27 cellular contexts compared by ENCODE assay signal in the genomic region with DNA sequence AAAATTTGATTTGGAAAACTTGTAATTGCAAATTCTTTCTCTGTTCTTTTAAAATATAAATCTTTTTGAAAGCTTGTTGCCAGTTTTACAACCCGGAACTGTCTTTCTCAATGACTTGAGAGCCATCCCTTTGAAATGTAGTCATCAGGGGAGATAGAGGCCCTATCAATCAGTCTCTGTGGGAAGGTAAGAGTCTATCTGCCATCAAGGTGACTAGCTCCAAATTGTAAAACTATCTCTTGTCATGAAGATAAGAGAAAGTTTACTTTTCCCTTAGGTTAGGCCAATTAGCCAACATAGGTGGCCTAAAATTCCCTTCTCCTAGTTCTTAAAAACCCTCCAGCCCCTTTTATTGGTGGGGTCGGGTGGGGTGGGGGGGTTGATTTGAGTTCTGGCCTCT.
"Had no signal": no experiment of that assay in that cellular context is flagged by ENCODE, and none has a peak within 500 bp of the region (broad histone marks: within the 10 kb centered on the region; RNA-seq: fewer than 3 reads in every experiment).

No MANE protein-coding gene starts in this region.

- H3K27ac Mint-ChIP-seq: stimulated activated effector memory CD8-positive, alpha-beta T cell treated with anti-CD3 and anti-CD28 coated beads, Interleukin-12 subunit alpha, Interleukin-12 subunit beta, amount 100 ng/mL, for 72 hours; stimulated activated memory B cell treated with anti-CD40 and anti-IgM and Interleukin-4, amounts not matched to agents 10 μg/mL and 1 μg/mL and 100 μg/mL, for 72 hours; stimulated activated naive B cell treated with anti-CD40 and anti-IgM and Interleukin-4, amounts not matched to agents 10 μg/mL and 1 μg/mL and 100 μg/mL, for 72 hours; stimulated activated naive CD8-positive, alpha-beta T cell treated with anti-CD3 and anti-CD28 coated beads, Interleukin-15, amount 100 ng/mL, for 72 hours; stimulated activated naive CD8-positive, alpha-beta T cell treated with anti-CD3 and anti-CD28 coated beads, Interleukin-15, Interleukin-2, amounts not matched to agents 100 ng/mL and 50 ng/mL, for 24 hours; type B pancreatic cell had no signal

- H3K36me3 Mint-ChIP-seq: stimulated activated effector memory CD8-positive, alpha-beta T cell treated with anti-CD3 and anti-CD28 coated beads, Interleukin-12 subunit alpha, Interleukin-12 subunit beta, amount 100 ng/mL, for 72 hours; stimulated activated memory B cell treated with anti-CD40 and anti-IgM and Interleukin-4, amounts not matched to agents 10 μg/mL and 1 μg/mL and 100 μg/mL, for 72 hours; stimulated activated naive B cell treated with anti-CD40 and anti-IgM and Interleukin-4, amounts not matched to agents 10 μg/mL and 1 μg/mL and 100 μg/mL, for 72 hours; type B pancreatic cell had no signal

- H3K27me3 Mint-ChIP-seq: stimulated activated memory B cell treated with anti-CD40 and anti-IgM and Interleukin-4, amounts not matched to agents 10 μg/mL and 1 μg/mL and 100 μg/mL, for 72 hours; stimulated activated naive B cell treated with anti-CD40 and anti-IgM and Interleukin-4, amounts not matched to agents 10 μg/mL and 1 μg/mL and 100 μg/mL, for 72 hours; stimulated activated naive CD8-positive, alpha-beta T cell treated with anti-CD3 and anti-CD28 coated beads, Interleukin-15, amount 100 ng/mL, for 72 hours; stimulated activated naive CD8-positive, alpha-beta T cell treated with anti-CD3 and anti-CD28 coated beads, Interleukin-15, Interleukin-2, amounts not matched to agents 100 ng/mL and 50 ng/mL, for 24 hours; type B pancreatic cell had no signal

- DNase-seq: stimulated activated CD4-positive, alpha-beta T cell treated with anti-CD3 and anti-CD28 coated beads, Interleukin-2, amount 100 ng/mL, for 48 hours; stimulated activated CD4-positive, alpha-beta T cell treated with anti-CD3 and anti-CD28 coated beads, Interleukin-4, amount 100 ng/mL, for 1 hour; stimulated activated CD4-positive, alpha-beta T cell treated with anti-CD3 and anti-CD28 coated beads, Interleukin-4, amount 100 ng/mL, for 24 hours; stimulated activated CD4-positive, alpha-beta T cell treated with anti-CD3 and anti-CD28 coated beads, Interleukin-4, amount 100 ng/mL, for 4 hours; stimulated activated CD8-positive, alpha-beta memory T cell treated with anti-CD3 and anti-CD28 coated beads, Interleukin-4, amount 100 ng/mL, for 48 hours; stimulated activated naive B cell treated with anti-CD40 and anti-IgM and Interleukin-4, amounts not matched to agents 10 μg/mL and 1 μg/mL and 100 μg/mL, for 72 hours; stimulated activated naive CD4-positive, alpha-beta T cell; stimulated activated naive CD4-positive, alpha-beta T cell treated with Interleukin-2 at 50 U/mL for 16 hours; stimulated activated naive CD8-positive, alpha-beta T cell treated with anti-CD3 and anti-CD28 coated beads, Interleukin-15, amount 100 ng/mL, for 72 hours; stimulated activated naive CD8-positive, alpha-beta T cell treated with anti-CD3 and anti-CD28 coated beads, Interleukin-15, Interleukin-2, amounts not matched to agents 100 U/mL and 50 U/mL, for 24 hours; stomach; substantia nigra; testis; thyroid gland; tibial artery; transverse colon; upper lobe of left lung; upper lobe of right lung; uterus had no signal

- H3K27me3 ChIP-seq: stomach, suprapubic skin, testis, thyroid gland, tibial artery, tibial nerve, transverse colon, upper lobe of left lung, upper lobe of right lung, uterus, vagina had no signal

- ATAC-seq: stimulated activated effector memory CD8-positive, alpha-beta T cell treated with anti-CD3 and anti-CD28 coated beads, Interleukin-12 subunit alpha, Interleukin-12 subunit beta, amount 100 ng/mL, for 72 hours; stimulated activated memory B cell treated with anti-CD40 and anti-IgM and Interleukin-4, amounts not matched to agents 10 μg/mL and 1 μg/mL and 100 μg/mL, for 72 hours; stimulated activated naive B cell treated with anti-CD40 and anti-IgM and Interleukin-4, amounts not matched to agents 10 μg/mL and 1 μg/mL and 100 μg/mL, for 72 hours; stimulated activated naive CD8-positive, alpha-beta T cell treated with anti-CD3 and anti-CD28 coated beads, Interleukin-15, amount 100 ng/mL, for 72 hours; stimulated activated naive CD8-positive, alpha-beta T cell treated with anti-CD3 and anti-CD28 coated beads, Interleukin-15, Interleukin-2, amounts not matched to agents 100 U/mL and 50 U/mL, for 24 hours; upper lobe of right lung had no signal

- H3K27ac ChIP-seq: stomach, suprapubic skin, testis, thoracic aorta, thyroid gland, tibial artery, tibial nerve, transverse colon, upper lobe of left lung, upper lobe of right lung, uterus, vagina had no signal

- H3K36me3 ChIP-seq: stomach, suprapubic skin, thoracic aorta, thyroid gland, tibial artery, tibial nerve, transverse colon, upper lobe of left lung, upper lobe of right lung, uterus, vagina had no signal

- H3K4me1 ChIP-seq: stomach, suprapubic skin, testis, thyroid gland, tibial artery, tibial nerve, transverse colon, upper lobe of left lung, upper lobe of right lung, uterus, vagina had no signal

- H3K4me1 Mint-ChIP-seq: stimulated activated effector memory CD8-positive, alpha-beta T cell treated with anti-CD3 and anti-CD28 coated beads, Interleukin-12 subunit alpha, Interleukin-12 subunit beta, amount 100 ng/mL, for 72 hours; stimulated activated memory B cell treated with anti-CD40 and anti-IgM and Interleukin-4, amounts not matched to agents 10 μg/mL and 1 μg/mL and 100 μg/mL, for 72 hours; stimulated activated naive B cell treated with anti-CD40 and anti-IgM and Interleukin-4, amounts not matched to agents 10 μg/mL and 1 μg/mL and 100 μg/mL, for 72 hours; stimulated activated naive CD8-positive, alpha-beta T cell treated with anti-CD3 and anti-CD28 coated beads, Interleukin-15, amount 100 ng/mL, for 72 hours had no signal

- H3K9me3 ChIP-seq: stomach, suprapubic skin, testis, thoracic aorta, thyroid gland, tibial nerve, transverse colon, upper lobe of left lung, upper lobe of right lung, uterus, vagina had no signal

- H3K4me3 Mint-ChIP-seq: stimulated activated effector memory CD8-positive, alpha-beta T cell treated with anti-CD3 and anti-CD28 coated beads, Interleukin-12 subunit alpha, Interleukin-12 subunit beta, amount 100 ng/mL, for 72 hours; stimulated activated memory B cell treated with anti-CD40 and anti-IgM and Interleukin-4, amounts not matched to agents 10 μg/mL and 1 μg/mL and 100 μg/mL, for 72 hours; stimulated activated naive B cell treated with anti-CD40 and anti-IgM and Interleukin-4, amounts not matched to agents 10 μg/mL and 1 μg/mL and 100 μg/mL, for 72 hours; stimulated activated naive CD8-positive, alpha-beta T cell treated with anti-CD3 and anti-CD28 coated beads, Interleukin-15, amount 100 ng/mL, for 72 hours; stimulated activated naive CD8-positive, alpha-beta T cell treated with anti-CD3 and anti-CD28 coated beads, Interleukin-15, Interleukin-2, amounts not matched to agents 100 ng/mL and 50 ng/mL, for 24 hours; type B pancreatic cell had no signal

- H3K4me3 ChIP-seq: stomach, suprapubic skin, testis, thoracic aorta, thyroid gland, tibial artery, tibial nerve, transverse colon, upper lobe of left lung, upper lobe of right lung, uterus, vagina had no signal
